ENCODE assay signal across 1 cellular context in the genomic region with DNA sequence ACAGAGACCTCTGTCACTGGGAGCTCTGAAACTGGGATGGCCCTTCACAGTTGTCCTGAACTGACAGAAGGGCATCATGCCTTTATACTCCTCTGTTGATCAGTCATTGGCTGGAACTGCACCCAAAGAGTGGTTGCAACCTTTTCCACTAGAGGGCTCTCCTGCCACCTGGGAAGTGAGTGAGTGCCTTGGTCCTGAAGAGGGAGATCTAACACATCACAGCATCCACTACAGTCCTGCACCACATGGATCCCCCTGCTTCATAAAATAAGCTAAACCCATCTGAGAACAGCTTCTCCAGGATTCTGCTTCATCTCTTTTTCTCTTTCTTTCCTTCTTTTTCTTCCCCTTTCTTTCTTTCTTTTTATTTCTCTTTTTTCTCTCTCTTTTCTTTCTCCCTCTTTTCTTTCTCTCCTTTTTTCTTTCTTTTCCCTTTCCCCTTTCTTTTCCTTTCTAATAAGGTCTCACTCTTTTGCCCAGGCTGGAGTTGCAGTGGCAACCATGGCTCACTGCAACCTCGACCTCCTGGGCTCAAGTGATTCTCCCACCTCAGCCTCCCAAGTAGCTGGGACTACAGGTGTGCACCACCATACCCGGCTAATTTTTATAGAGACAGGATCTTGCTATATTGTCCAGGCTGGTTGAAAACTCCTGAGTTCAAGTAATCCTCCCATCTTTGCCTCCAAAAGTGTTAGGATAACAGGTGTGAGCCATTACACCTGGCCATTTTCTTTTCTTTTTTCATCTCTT.
A peak's percentile ranks its signal among the peaks of the same experiment; 100 is the strongest.
TF ChIP-seq lines count a peak whose summit lies in the region.

No MANE protein-coding gene starts in this region.

TF ChIP-seq in K562, 482 proteins besides CTCF, POLR2A, EP300 and RAD21 (continued from another document and continues in another):
- 0 out of 2 replicates have a peak, but pooled peaks have one; percentile 5 for TF ChIP-seq NCOR1 (IDR thresholded peaks at IDR 0.05)
- TF ChIP-seq, protein P1, sequence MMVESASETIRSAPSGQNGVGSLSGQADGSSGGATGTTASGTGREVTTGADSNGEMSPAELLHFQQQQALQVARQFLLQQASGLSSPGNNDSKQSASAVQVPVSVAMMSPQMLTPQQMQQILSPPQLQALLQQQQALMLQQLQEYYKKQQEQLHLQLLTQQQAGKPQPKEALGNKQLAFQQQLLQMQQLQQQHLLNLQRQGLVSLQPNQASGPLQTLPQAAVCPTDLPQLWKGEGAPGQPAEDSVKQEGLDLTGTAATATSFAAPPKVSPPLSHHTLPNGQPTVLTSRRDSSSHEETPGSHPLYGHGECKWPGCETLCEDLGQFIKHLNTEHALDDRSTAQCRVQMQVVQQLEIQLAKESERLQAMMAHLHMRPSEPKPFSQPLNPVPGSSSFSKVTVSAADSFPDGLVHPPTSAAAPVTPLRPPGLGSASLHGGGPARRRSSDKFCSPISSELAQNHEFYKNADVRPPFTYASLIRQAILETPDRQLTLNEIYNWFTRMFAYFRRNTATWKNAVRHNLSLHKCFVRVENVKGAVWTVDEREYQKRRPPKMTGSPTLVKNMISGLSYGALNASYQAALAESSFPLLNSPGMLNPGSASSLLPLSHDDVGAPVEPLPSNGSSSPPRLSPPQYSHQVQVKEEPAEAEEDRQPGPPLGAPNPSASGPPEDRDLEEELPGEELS (CRISPR knock-in tag; IDR thresholded peaks at IDR 0.05; ENCODE audit: borderline replicate concordance): no peak
- TF ChIP-seq HMGN3 (IDR thresholded peaks at IDR 0.05; ENCODE audit: borderline replicate concordance, extremely low read depth, insufficient read length, low read depth, low read length): no peak
- TF ChIP-seq ASH1L (IDR thresholded peaks at IDR 0.05; ENCODE audit: borderline replicate concordance, low read depth, partially characterized antibody): no peak
- no peak for TF ChIP-seq FOXM1 (IDR thresholded peaks at IDR 0.05; ENCODE audit: low read depth)
- TF ChIP-seq FOXM1 (CRISPR knock-in tag; IDR thresholded peaks at IDR 0.05; ENCODE audit: low read depth): no peak
- TF ChIP-seq NR2F6 (CRISPR knock-in tag; IDR thresholded peaks at IDR 0.05): no peak
- 0 out of 2 replicates have a peak, but pooled peaks have one; percentile 56 for TF ChIP-seq ELF2 (CRISPR knock-in tag; IDR thresholded peaks at IDR 0.05)
- TF ChIP-seq, protein P2, sequence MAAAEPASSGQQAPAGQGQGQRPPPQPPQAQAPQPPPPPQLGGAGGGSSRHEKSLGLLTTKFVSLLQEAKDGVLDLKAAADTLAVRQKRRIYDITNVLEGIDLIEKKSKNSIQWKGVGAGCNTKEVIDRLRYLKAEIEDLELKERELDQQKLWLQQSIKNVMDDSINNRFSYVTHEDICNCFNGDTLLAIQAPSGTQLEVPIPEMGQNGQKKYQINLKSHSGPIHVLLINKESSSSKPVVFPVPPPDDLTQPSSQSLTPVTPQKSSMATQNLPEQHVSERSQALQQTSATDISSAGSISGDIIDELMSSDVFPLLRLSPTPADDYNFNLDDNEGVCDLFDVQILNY (CRISPR knock-in tag; IDR thresholded peaks at IDR 0.05): no peak
- no peak for TF ChIP-seq HCFC1 (IDR thresholded peaks at IDR 0.05; ENCODE audit: low read depth, low read length)
- TF ChIP-seq ZNF436 (CRISPR knock-in tag; IDR thresholded peaks at IDR 0.05): no peak
- no peak for TF ChIP-seq GABPB1 (CRISPR knock-in tag; IDR thresholded peaks at IDR 0.05)
- TF ChIP-seq, protein P3, sequence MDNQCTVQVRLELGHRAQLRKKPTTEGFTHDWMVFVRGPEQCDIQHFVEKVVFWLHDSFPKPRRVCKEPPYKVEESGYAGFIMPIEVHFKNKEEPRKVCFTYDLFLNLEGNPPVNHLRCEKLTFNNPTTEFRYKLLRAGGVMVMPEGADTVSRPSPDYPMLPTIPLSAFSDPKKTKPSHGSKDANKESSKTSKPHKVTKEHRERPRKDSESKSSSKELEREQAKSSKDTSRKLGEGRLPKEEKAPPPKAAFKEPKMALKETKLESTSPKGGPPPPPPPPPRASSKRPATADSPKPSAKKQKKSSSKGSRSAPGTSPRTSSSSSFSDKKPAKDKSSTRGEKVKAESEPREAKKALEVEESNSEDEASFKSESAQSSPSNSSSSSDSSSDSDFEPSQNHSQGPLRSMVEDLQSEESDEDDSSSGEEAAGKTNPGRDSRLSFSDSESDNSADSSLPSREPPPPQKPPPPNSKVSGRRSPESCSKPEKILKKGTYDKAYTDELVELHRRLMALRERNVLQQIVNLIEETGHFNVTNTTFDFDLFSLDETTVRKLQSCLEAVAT (IDR thresholded peaks at IDR 0.05): 0 out of 4 replicates have a peak, but pooled peaks have one; percentile 35 to 68
- TF ChIP-seq ZSCAN32 (CRISPR knock-in tag; IDR thresholded peaks at IDR 0.05): no peak
- peak in 1 of 2 experiments; percentile 44; a peak in 1 of 3 replicates for TF ChIP-seq CBX3 (IDR thresholded peaks at IDR 0.05; ENCODE audit: borderline replicate concordance in 1 of 2, low read length in 2 of 2)
- TF ChIP-seq PYGO2 (tag; IDR thresholded peaks at IDR 0.05): no peak
- TF ChIP-seq, protein P4, sequence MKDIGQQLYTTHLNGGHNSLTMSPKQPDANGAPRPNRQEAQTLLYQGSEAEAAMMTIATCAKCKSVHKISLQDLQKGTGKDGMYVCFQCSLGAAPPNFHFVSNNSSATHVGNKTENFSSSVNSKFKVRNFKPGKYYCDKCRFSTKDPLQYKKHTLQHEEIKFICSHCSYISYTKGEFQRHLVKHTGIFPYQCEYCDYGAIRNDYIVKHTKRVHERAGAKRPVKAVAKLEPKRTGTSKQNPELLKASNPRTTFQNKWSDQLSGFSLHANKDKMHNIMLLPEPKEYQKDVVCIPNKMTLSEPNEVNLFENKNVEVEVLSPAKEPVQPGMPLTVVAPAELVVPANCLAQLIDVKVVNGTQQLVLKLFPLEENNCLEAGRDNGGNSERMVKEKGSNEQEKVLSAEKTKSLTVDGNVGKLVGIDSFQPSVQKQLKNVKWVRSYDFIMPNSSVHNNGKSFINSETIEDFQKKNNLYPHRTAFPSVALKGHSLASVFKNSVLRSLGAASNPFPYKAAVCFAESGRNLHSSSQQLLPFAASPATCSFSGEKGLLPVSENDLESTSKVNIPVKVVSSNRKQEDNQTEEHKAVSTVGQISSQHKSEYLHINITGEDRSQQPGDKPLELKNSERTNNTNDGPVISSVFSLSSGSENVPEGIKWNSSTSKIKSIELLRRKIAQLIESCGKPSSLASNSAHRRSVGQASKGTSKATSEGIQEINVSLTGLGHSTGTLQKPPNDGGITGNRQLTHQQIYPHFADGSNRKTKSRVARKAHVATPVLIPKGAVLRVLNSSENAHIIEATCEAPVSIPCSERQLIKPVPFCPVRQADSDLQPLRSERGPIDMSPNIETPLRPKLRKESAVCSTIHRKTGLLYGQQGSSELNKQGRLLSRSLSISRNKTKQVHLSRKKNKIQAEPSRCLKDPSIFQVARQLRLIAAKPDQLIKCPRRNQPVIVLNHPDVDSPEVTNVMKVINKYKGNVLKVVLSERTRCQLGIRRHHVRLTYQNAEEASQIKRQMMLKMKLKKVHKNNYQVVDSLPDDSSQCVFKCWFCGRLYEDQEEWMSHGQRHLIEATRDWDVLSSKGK (CRISPR knock-in tag; IDR thresholded peaks at IDR 0.05): no peak
- no peak for TF ChIP-seq ELF4 (CRISPR knock-in tag; IDR thresholded peaks at IDR 0.05)
- TF ChIP-seq PHB2 (IDR thresholded peaks at IDR 0.05; ENCODE audit: low read depth): 0 out of 2 replicates have a peak, but pooled peaks have one; percentile 32
- TF ChIP-seq, protein P5, sequence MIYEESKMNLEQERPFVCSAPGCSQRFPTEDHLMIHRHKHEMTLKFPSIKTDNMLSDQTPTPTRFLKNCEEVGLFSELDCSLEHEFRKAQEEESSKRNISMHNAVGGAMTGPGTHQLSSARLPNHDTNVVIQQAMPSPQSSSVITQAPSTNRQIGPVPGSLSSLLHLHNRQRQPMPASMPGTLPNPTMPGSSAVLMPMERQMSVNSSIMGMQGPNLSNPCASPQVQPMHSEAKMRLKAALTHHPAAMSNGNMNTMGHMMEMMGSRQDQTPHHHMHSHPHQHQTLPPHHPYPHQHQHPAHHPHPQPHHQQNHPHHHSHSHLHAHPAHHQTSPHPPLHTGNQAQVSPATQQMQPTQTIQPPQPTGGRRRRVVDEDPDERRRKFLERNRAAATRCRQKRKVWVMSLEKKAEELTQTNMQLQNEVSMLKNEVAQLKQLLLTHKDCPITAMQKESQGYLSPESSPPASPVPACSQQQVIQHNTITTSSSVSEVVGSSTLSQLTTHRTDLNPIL (CRISPR knock-in tag; IDR thresholded peaks at IDR 0.05): no peak
- TF ChIP-seq BACH1 (tag; IDR thresholded peaks at IDR 0.05): no peak
- TF ChIP-seq, protein P6, sequence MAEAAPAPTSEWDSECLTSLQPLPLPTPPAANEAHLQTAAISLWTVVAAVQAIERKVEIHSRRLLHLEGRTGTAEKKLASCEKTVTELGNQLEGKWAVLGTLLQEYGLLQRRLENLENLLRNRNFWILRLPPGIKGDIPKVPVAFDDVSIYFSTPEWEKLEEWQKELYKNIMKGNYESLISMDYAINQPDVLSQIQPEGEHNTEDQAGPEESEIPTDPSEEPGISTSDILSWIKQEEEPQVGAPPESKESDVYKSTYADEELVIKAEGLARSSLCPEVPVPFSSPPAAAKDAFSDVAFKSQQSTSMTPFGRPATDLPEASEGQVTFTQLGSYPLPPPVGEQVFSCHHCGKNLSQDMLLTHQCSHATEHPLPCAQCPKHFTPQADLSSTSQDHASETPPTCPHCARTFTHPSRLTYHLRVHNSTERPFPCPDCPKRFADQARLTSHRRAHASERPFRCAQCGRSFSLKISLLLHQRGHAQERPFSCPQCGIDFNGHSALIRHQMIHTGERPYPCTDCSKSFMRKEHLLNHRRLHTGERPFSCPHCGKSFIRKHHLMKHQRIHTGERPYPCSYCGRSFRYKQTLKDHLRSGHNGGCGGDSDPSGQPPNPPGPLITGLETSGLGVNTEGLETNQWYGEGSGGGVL (CRISPR knock-in tag; IDR thresholded peaks at IDR 0.05): no peak
- TF ChIP-seq ZFP30 (CRISPR knock-in tag; IDR thresholded peaks at IDR 0.05; ENCODE audit: borderline replicate concordance): no peak
- no peak for TF ChIP-seq ZNF140 (CRISPR knock-in tag; IDR thresholded peaks at IDR 0.05)
- TF ChIP-seq LARP7 (IDR thresholded peaks at IDR 0.05): 0 out of 2 replicates have a peak, but pooled peaks have one; percentile 60
- TF ChIP-seq RBBP5 (IDR thresholded peaks at IDR 0.05; ENCODE audit: borderline replicate concordance, insufficient read depth, low read length, poor library complexity, severe bottlenecking): no peak
- TF ChIP-seq ZNF785 (CRISPR knock-in tag; IDR thresholded peaks at IDR 0.05): no peak
- no peak for TF ChIP-seq ZFPM2 (CRISPR knock-in tag; IDR thresholded peaks at IDR 0.05)
- TF ChIP-seq NFRKB (IDR thresholded peaks at IDR 0.05; ENCODE audit: low read depth): no peak
- TF ChIP-seq SMARCA4 (IDR thresholded peaks at IDR 0.05): no peak
- TF ChIP-seq, protein P7, sequence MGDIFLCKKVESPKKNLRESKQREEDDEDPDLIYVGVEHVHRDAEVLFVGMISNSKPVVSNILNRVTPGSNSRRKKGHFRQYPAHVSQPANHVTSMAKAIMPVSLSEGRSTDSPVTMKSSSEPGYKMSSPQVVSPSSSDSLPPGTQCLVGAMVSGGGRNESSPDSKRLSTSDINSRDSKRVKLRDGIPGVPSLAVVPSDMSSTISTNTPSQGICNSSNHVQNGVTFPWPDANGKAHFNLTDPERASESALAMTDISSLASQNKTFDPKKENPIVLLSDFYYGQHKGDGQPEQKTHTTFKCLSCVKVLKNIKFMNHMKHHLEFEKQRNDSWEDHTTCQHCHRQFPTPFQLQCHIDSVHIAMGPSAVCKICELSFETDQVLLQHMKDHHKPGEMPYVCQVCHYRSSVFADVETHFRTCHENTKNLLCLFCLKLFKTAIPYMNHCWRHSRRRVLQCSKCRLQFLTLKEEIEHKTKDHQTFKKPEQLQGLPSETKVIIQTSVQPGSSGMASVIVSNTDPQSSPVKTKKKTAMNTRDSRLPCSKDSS (IDR thresholded peaks at IDR 0.05; ENCODE audit: low read depth, partially characterized antibody): no peak
- TF ChIP-seq ZNF174 (CRISPR knock-in tag; IDR thresholded peaks at IDR 0.05): no peak
- no peak for TF ChIP-seq ZNF668 (CRISPR knock-in tag; IDR thresholded peaks at IDR 0.05)
- no peak for TF ChIP-seq POLR3G (IDR thresholded peaks at IDR 0.05; ENCODE audit: extremely low read depth, insufficient read length, insufficient replicate concordance)
- TF ChIP-seq, protein P8, sequence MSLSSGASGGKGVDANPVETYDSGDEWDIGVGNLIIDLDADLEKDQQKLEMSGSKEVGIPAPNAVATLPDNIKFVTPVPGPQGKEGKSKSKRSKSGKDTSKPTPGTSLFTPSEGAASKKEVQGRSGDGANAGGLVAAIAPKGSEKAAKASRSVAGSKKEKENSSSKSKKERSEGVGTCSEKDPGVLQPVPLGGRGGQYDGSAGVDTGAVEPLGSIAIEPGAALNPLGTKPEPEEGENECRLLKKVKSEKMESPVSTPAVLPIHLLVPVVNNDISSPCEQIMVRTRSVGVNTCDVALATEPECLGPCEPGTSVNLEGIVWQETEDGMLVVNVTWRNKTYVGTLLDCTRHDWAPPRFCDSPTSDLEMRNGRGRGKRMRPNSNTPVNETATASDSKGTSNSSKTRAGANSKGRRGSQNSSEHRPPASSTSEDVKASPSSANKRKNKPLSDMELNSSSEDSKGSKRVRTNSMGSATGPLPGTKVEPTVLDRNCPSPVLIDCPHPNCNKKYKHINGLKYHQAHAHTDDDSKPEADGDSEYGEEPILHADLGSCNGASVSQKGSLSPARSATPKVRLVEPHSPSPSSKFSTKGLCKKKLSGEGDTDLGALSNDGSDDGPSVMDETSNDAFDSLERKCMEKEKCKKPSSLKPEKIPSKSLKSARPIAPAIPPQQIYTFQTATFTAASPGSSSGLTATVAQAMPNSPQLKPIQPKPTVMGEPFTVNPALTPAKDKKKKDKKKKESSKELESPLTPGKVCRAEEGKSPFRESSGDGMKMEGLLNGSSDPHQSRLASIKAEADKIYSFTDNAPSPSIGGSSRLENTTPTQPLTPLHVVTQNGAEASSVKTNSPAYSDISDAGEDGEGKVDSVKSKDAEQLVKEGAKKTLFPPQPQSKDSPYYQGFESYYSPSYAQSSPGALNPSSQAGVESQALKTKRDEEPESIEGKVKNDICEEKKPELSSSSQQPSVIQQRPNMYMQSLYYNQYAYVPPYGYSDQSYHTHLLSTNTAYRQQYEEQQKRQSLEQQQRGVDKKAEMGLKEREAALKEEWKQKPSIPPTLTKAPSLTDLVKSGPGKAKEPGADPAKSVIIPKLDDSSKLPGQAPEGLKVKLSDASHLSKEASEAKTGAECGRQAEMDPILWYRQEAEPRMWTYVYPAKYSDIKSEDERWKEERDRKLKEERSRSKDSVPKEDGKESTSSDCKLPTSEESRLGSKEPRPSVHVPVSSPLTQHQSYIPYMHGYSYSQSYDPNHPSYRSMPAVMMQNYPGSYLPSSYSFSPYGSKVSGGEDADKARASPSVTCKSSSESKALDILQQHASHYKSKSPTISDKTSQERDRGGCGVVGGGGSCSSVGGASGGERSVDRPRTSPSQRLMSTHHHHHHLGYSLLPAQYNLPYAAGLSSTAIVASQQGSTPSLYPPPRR (CRISPR knock-in tag; IDR thresholded peaks at IDR 0.05; ENCODE audit: borderline replicate concordance): no peak
- TF ChIP-seq MIER1 (IDR thresholded peaks at IDR 0.05; ENCODE audit: low read depth): no peak
